8 cellular contexts compared by ENCODE assay signal in the genomic region with DNA sequence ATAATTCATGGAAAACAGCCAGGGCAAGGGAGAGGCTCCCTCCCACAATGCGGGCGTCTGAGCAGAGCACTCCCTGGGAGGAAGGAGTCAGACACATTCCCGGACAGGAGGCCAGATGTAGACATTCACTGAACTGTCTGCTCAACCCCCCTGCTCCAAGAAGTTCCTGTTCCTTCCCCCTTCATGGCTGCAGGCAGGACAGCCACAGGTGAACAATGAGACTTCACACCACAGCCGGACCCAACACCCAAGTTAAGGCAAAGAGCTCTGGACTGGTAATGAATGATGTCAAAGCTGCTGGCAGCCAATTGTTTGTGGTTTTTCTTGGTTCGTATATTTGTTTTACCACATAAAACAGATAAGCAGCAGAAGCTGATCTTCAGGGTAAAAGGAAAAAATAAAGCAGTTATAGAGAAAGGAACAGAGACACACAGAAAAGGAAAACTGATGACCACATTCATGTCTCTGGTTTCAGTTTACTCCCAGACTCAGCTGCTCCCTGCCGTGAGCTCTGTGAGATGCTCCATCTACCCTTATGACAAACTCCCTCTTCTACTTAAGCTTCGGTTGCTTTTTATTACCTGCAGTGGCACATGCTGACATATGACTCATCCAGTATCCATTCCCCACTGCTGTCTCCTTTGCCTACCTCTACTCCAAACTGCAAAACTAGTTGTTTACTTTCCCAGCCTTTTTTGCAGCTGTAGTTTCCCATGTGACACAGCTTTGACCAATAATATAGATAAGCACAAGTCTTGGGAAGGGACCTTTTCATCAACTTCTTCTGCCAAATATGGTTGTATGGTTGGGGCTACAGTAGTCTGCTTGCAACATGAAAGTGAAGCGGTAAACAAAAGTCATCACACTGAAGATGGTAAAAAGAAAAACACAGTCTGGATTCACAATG. TPM values are rescaled to one million over a fixed set of nuclear protein-coding genes. Genes with fewer than 3 reads are reported as not detected.
DNase-seq lines count a peak whose midpoint lies in the region; ATAC-seq and TF ChIP-seq lines count a peak whose summit lies in the region.

No MANE protein-coding gene starts in this region.

- intact Hi-C loops in aorta (cut with DNase I) = no loop called here

- H3K4me1 ChIP-seq in right atrium auricular region (no peaks in the 10 kb centered on the region), aorta (ENCODE audit: control insufficient read depth in 1 of 2, insufficient read depth in 2 of 2, low read length in 2 of 2) (no peaks in the 10 kb centered on the region)

- H3K27me3 ChIP-seq in right atrium auricular region (no peaks in the 10 kb centered on the region), aorta (ENCODE audit: control insufficient read depth in 1 of 2, insufficient read depth in 2 of 2, low read length in 1 of 2) (no peaks in the 10 kb centered on the region)

- H3K27ac ChIP-seq in right atrium auricular region = peak overlapping the region in 1 of 2 donors; percentile 72
- H3K27ac ChIP-seq in aorta (ENCODE audit: low read depth in 1 of 2, low read length in 2 of 2) = no peak overlapping the region

- ATAC-seq in HG02981 (IDR thresholded peaks at IDR 0.05; ENCODE audit: unreplicated experiment) = peak; percentile 49
- ATAC-seq in aorta (ENCODE audit: low FRiP score) = peak; percentile 43
- ATAC-seq in HG03175 (IDR thresholded peaks at IDR 0.05; ENCODE audit: unreplicated experiment) = no peak

- peak; percentile 78 for DNase-seq in EL
- peak; percentile 35 for DNase-seq in T1000 (lab: John Stamatoyannopoulos, UW)
- peak; percentile 62 for DNase-seq in right atrium auricular region (ENCODE audit: low spot score)
- no peak for DNase-seq in aorta
- DNase-seq in C1 segment of cervical spinal cord (lab: John Stamatoyannopoulos, UW) = no peak
- DNase-seq in NCI-H446 treated with DMSO at 0.1 percent for 48 hours (lab: John Stamatoyannopoulos, UW) = no peak

- WGBS in aorta, 2 donors = 49% methylated on average over 8 of the region's 8 CpGs

- TF ChIP-seq CTCF in right atrium auricular region (IDR thresholded peaks at IDR 0.05) = no peak

- H3K36me3 ChIP-seq in right atrium auricular region (peaks cover 32% of the 10 kb centered on the region), aorta (ENCODE audit: control insufficient read depth in 1 of 2, insufficient read depth in 2 of 2, low read length in 1 of 2) (peaks cover 9 to 18% of the 10 kb centered on the region in 2 donors)

- H3K9me3 ChIP-seq in right atrium auricular region (no peaks in the 10 kb centered on the region), aorta (ENCODE audit: control insufficient read depth, low read length) (no peaks in the 10 kb centered on the region)

- H3K4me3 ChIP-seq in right atrium auricular region = no peak overlapping the region
- no peak overlapping the region for H3K4me3 ChIP-seq in aorta (ENCODE audit: low read length in 2 of 2)

RNA-seq across cellular contexts. Expression of gene DZIP1L, which starts 33.1 kb away (rescaled TPM):
- 1 to 10 TPM; 4.0 to 4.6 TPM for total RNA-seq in right atrium auricular region
- total RNA-seq in aorta = 10 to 100 TPM; 19.0 to 48.3 TPM
- polyA plus RNA-seq in aorta = 10 to 100 TPM in 1 of 2 donors, 1 to 10 TPM in 1; 1.3 to 17.8 TPM

RNA-seq across cellular contexts. Expression of gene A4GNT, which starts 49.9 kb away (rescaled TPM):
- total RNA-seq in right atrium auricular region (not detected), aorta (not detected)
- polyA plus RNA-seq in aorta = not detected

Comparison
In these comparisons a context has a peak if more than half of its experiments do, and no peak if none do; other contexts are left out.
1. DNase-seq: peak in EL (single experiment), T1000 (single experiment) and right atrium auricular region (single experiment); none in aorta (0 of 2), C1 segment of cervical spinal cord (0 of 14) and NCI-H446 treated with DMSO at 0.1 percent for 48 hours (single experiment).